22 cellular contexts compared by ENCODE assay signal in genomic region chr3:62369476-62369743, GRCh38. TPM values are rescaled to one million over a fixed set of nuclear protein-coding genes. Genes with fewer than 3 reads are reported as not detected.
DNase-seq lines count a peak whose midpoint lies in the region; ATAC-seq, FAIRE-seq and TF ChIP-seq lines count a peak whose summit lies in the region.
"Had no signal": no experiment of that assay in that cellular context is flagged by ENCODE, and none has a peak within 500 bp of the region (broad histone marks: within the 10 kb centered on the region; RNA-seq: fewer than 3 reads in every experiment).

No MANE protein-coding gene starts in this region.

- H3K27me3 Mint-ChIP-seq in GM23338 (ENCODE audit: insufficient read depth, low read depth, poor library complexity) (peaks cover 99% of the 10 kb centered on the region), neural progenitor cell (ENCODE audit: insufficient read depth, low read depth) (peaks cover 86% of the 10 kb centered on the region)

- no peaks in the 10 kb centered on the region for H3K36me3 Mint-ChIP-seq in GM23338 (ENCODE audit: low read depth)
- H3K36me3 Mint-ChIP-seq in neural progenitor cell: peaks cover 11% of the 10 kb centered on the region
- H3K36me3 Mint-ChIP-seq: mesothelial cell of epicardium; stimulated activated memory B cell treated with anti-CD40 and anti-IgM and Interleukin-4, amounts not matched to agents 10 μg/mL and 1 μg/mL and 100 μg/mL, for 72 hours had no signal

- H3K9ac ChIP-seq in H1 (replicated peaks in 1 of 4; ENCODE audit: extremely low read depth in 1 of 4, low read depth in 3 of 4, low read length in 3 of 4): no peak overlapping the region
- no peak overlapping the region for H3K9ac ChIP-seq in neural progenitor cell

- no peak overlapping the region for H3K56ac ChIP-seq in H1 (replicated peaks; ENCODE audit: insufficient read length, low read depth, low read length)

- no peak overlapping the region for H2BK120ac ChIP-seq in H1 (replicated peaks; ENCODE audit: low read depth, low read length)

- H3F3A ChIP-seq in GM23338 (replicated peaks; ENCODE audit: low read depth) (peaks cover 33% of the 10 kb centered on the region), neural progenitor cell (ENCODE audit: low read depth) (peaks cover 84% of the 10 kb centered on the region)

- H4K20me1 ChIP-seq in GM23338 (replicated peaks; ENCODE audit: insufficient read depth) (0 out of 2 replicates have a peak, but pooled peaks cover 4% of the 10 kb centered on the region), H1 (replicated peaks in 1 of 2; ENCODE audit: control insufficient read depth in 1 of 2, insufficient read depth in 2 of 2, low read length in 2 of 2) (peaks cover 2 to 12% of the 10 kb centered on the region in 2 experiments), neural progenitor cell (ENCODE audit: low read depth) (peaks cover 90% of the 10 kb centered on the region)

- H2AK5ac ChIP-seq in H1 (ENCODE audit: low read depth, low read length): no peak overlapping the region

- TF ChIP-seq EP300 in A549 (IDR thresholded peaks at IDR 0.05) (no peak), H1 (IDR thresholded peaks at IDR 0.05; ENCODE audit: borderline replicate concordance in 1 of 2, low read depth in 2 of 2, low read length in 2 of 2) (no peak)

- no peaks in the 10 kb centered on the region; the same call in 2 of the 3 replicates for H3K9me3 Mint-ChIP-seq in GM23338
- peaks cover 4% of the 10 kb centered on the region for H3K9me3 Mint-ChIP-seq in neural progenitor cell
- H3K9me3 Mint-ChIP-seq: CD4-positive, alpha-beta T cell; central memory CD8-positive, alpha-beta T cell; mesothelial cell of epicardium; stimulated activated memory B cell treated with anti-CD40 and anti-IgM and Interleukin-4, amounts not matched to agents 10 μg/mL and 1 μg/mL and 100 μg/mL, for 72 hours had no signal

- H3K36me3 ChIP-seq in GM23338 (ENCODE audit: insufficient read depth) (no peaks in the 10 kb centered on the region), H1 (ENCODE audit: control insufficient read depth in 2 of 4, insufficient read depth in 4 of 4, low read length in 3 of 4) (no peaks in the 10 kb centered on the region), neural progenitor cell (no peaks in the 10 kb centered on the region), HAP-1 (replicated peaks) (no peaks in the 10 kb centered on the region)
- H3K36me3 ChIP-seq: thyroid gland had no signal

- POLR2A ChIA-PET in A549 (lab: Yijun Ruan, JAX): no interaction called here
- POLR2A ChIA-PET in H1 (lab: Charles Lee; ENCODE audit: partially characterized antibody): interaction anchor here (0.8 to 4.6 kb wide), 2 partner anchors 10 to 12 kb away, joined by 3 to 26 read pairs; no protein-coding TSS in a partner anchor

- no peak overlapping the region for H3K18ac ChIP-seq in H1 (ENCODE audit: extremely low read depth, low read length)

- no peak overlapping the region for H4K5ac ChIP-seq in H1 (ENCODE audit: insufficient read length, low read depth, low read length)

- no peak overlapping the region for H3K14ac ChIP-seq in H1 (ENCODE audit: insufficient read length)

- H4K8ac ChIP-seq in H1 (ENCODE audit: extremely low read depth, insufficient read depth, low read length): no peak overlapping the region

- peaks cover 4% of the 10 kb centered on the region; the same call in 1 of the 2 replicates for H3K23me2 ChIP-seq in H1 (ENCODE audit: low read depth, low read length)

- no peak overlapping the region for H2BK20ac ChIP-seq in H1 (ENCODE audit: low read length)

- H3K4me3 ChIP-seq in A549 (no peak overlapping the region), GM23338 (peak overlapping the region; percentile 63), H1 (ENCODE audit: extremely low read depth in 1 of 4, insufficient read depth in 2 of 4, low read depth in 3 of 4, low read length in 4 of 4) (peak overlapping the region; percentile 46 to 60 (median 52)), neural progenitor cell (peak overlapping the region; percentile 8), HAP-1 (no peak overlapping the region)
- H3K4me3 ChIP-seq: thyroid gland had no signal

- H3K27ac ChIP-seq in A549 (no peak overlapping the region), GM23338 (ENCODE audit: low read depth) (no peak overlapping the region), H1 (ENCODE audit: low read depth, low read length) (no peak overlapping the region), neural progenitor cell (no peak overlapping the region)
- H3K27ac ChIP-seq: thyroid gland had no signal

- H3K4me3 Mint-ChIP-seq in GM23338 (peak overlapping the region; percentile 74), neural progenitor cell (peak overlapping the region; percentile 74)
- H3K4me3 Mint-ChIP-seq: CD4-positive, alpha-beta T cell; central memory CD8-positive, alpha-beta T cell; stimulated activated memory B cell treated with anti-CD40 and anti-IgM and Interleukin-4, amounts not matched to agents 10 μg/mL and 1 μg/mL and 100 μg/mL, for 72 hours had no signal

- peaks cover 100% of the 10 kb centered on the region for H3K27me3 ChIP-seq in GM23338 (ENCODE audit: insufficient read depth)
- peaks cover 87 to 100% (median 98%) of the 10 kb centered on the region in 4 experiments for H3K27me3 ChIP-seq in H1 (replicated peaks in 1 of 4; ENCODE audit: control insufficient read depth in 3 of 4, extremely low read depth in 1 of 4, insufficient read depth in 3 of 4, low read length in 3 of 4)
- peaks cover 96% of the 10 kb centered on the region for H3K27me3 ChIP-seq in neural progenitor cell
- H3K27me3 ChIP-seq in HAP-1 (ENCODE audit: low read depth): peaks cover 32% of the 10 kb centered on the region

- H3K4me1 Mint-ChIP-seq in GM23338 (peaks cover 75% of the 10 kb centered on the region), neural progenitor cell (peaks cover 60% of the 10 kb centered on the region)
- H3K4me1 Mint-ChIP-seq: central memory CD8-positive, alpha-beta T cell had no signal

- H3K23ac ChIP-seq in H1 (ENCODE audit: insufficient read length): no peak overlapping the region

- FAIRE-seq in A549 (lab: Jason Lieb, UNC): no peak
- no peak for FAIRE-seq in H1 (lab: Jason Lieb, UNC)
- FAIRE-seq: frontal cortex, small intestine had no signal

- TF ChIP-seq RAD21 in A549 (conservative IDR thresholded peaks at IDR 0.05 in 1 of 2, IDR thresholded peaks at IDR 0.05 in 1 of 2): no peak
- no peak for TF ChIP-seq RAD21 in H1 (IDR thresholded peaks at IDR 0.05 in 1 of 2, conservative IDR thresholded peaks at IDR 0.05 in 1 of 2; ENCODE audit: low read depth in 2 of 2, low read length in 2 of 2)

- no peak overlapping the region for H4K91ac ChIP-seq in H1 (replicated peaks; ENCODE audit: insufficient read length, low read length)

- DNase-seq in A549 (ENCODE audit: low read depth in 1 of 2, low spot score in 1 of 2) (no peak), GM23338 (ENCODE audit: low spot score) (no peak), H1 (ENCODE audit: low read depth in 1 of 2, low spot score in 2 of 2) (no peak), neural progenitor cell (ENCODE audit: low spot score) (no peak), COLO668 (lab: John Stamatoyannopoulos, UW; ENCODE audit: unreplicated experiment) (no peak), HAP-1 (ENCODE audit: low spot score in 2 of 2) (no peak)
- DNase-seq in effector CD8-positive, alpha-beta T cell (lab: John Stamatoyannopoulos, UW): no peak
- DNase-seq: activated CD4-positive, CD25-positive, alpha-beta regulatory T cell treated with anti-CD3 and anti-CD28 coated beads, Interleukin-2, amount 50 U/mL, for 72 hours; activated naive CD4-positive, alpha-beta T cell treated with anti-CD3 and anti-CD28 coated beads, Interleukin-2, amount 50 U/mL, for 16 hours; CD4-positive, alpha-beta T cell; KG1; left colon; small intestine; thyroid gland had no signal

- TF ChIP-seq CTCF in A549 (IDR thresholded peaks at IDR 0.05) (no peak), GM23338 (conservative IDR thresholded peaks at IDR 0.05; ENCODE audit: low read depth in 2 of 2) (no peak), H1 (IDR thresholded peaks at IDR 0.05; ENCODE audit: control extremely low read depth in 1 of 3, insufficient read depth in 1 of 3, low read depth in 1 of 3, low read length in 3 of 3) (no peak), neural progenitor cell (IDR thresholded peaks at IDR 0.05) (no peak)

- H3K4ac ChIP-seq in H1 (replicated peaks; ENCODE audit: insufficient read length, low read depth, low read length): no peak overlapping the region

- peak overlapping the region; percentile 94 for H2AFZ ChIP-seq in GM23338
- no peak overlapping the region for H2AFZ ChIP-seq in H1 (ENCODE audit: low read length)
- no peak overlapping the region for H2AFZ ChIP-seq in neural progenitor cell (replicated peaks)

- in situ Hi-C loops in HAP-1 (cut with MboI; ENCODE audit: low sequenced_read_pairs): no loop called here

- H3K79me1 ChIP-seq in H1 (ENCODE audit: low read depth, low read length): no peaks in the 10 kb centered on the region

- H3K4me1 ChIP-seq in A549 (0 out of 3 replicates have a peak, but pooled peaks cover 3% of the 10 kb centered on the region), GM23338 (ENCODE audit: insufficient read depth) (peaks cover 81% of the 10 kb centered on the region), H1 (replicated peaks in 1 of 4; ENCODE audit: control insufficient read depth in 3 of 4, insufficient read depth in 4 of 4, low read length in 3 of 4) (peaks cover 18 to 65% (median 42%) of the 10 kb centered on the region in 4 experiments), neural progenitor cell (peaks cover 76% of the 10 kb centered on the region), HAP-1 (peaks cover 20% of the 10 kb centered on the region)

- H3K9me3 ChIP-seq in A549: no peaks in the 10 kb centered on the region
- H3K9me3 ChIP-seq in H1 (ENCODE audit: insufficient read depth in 2 of 2, low read depth in 1 of 2, low read length in 1 of 2): no peaks in the 10 kb centered on the region; a peak in 1 of 4 replicates
- H3K9me3 ChIP-seq in neural progenitor cell (ENCODE audit: low read depth): no peaks in the 10 kb centered on the region
- peaks cover 6% of the 10 kb centered on the region; the same call in 1 of the 2 replicates for H3K9me3 ChIP-seq in HAP-1
- H3K9me3 ChIP-seq: thyroid gland had no signal

- ATAC-seq in A549 (no peak), GM23338 (no peak), HG03378 (IDR thresholded peaks at IDR 0.05; ENCODE audit: unreplicated experiment) (no peak)
- ATAC-seq: left colon; stimulated activated memory B cell treated with anti-CD40 and anti-IgM and Interleukin-4, amounts not matched to agents 10 μg/mL and 1 μg/mL and 100 μg/mL, for 72 hours had no signal

- WGBS in A549 (ENCODE audit: missing lambda C conversion rate): 63% methylated on average over 11 of the region's 12 CpGs
- 6% methylated on average over 12 of the region's 12 CpGs; no CpG with 5 or more reads in 1 of the 2 experiments for WGBS in H1 (ENCODE audit: extremely low coverage in 1 of 2, insufficient coverage in 1 of 2, insufficient read length in 1 of 2, insufficient replicate concordance in 2 of 2, low coverage in 1 of 2, low lambda C conversion rate in 2 of 2, missing lambda C conversion rate in 1 of 2), 2 experiments

- H3K27ac Mint-ChIP-seq in GM23338 (no peak overlapping the region), neural progenitor cell (no peak overlapping the region)
- H3K27ac Mint-ChIP-seq: CD4-positive, alpha-beta T cell; mesothelial cell of epicardium; nephron; stimulated activated memory B cell treated with anti-CD40 and anti-IgM and Interleukin-4, amounts not matched to agents 10 μg/mL and 1 μg/mL and 100 μg/mL, for 72 hours had no signal

- no peak overlapping the region for H2BK15ac ChIP-seq in H1 (ENCODE audit: low read length)

- CTCF ChIA-PET in A549 (lab: Yijun Ruan, JAX) (no interaction called here), H1 (lab: Charles Lee; ENCODE audit: partially characterized antibody) (interaction anchor here (0.6 to 3.3 kb wide), 12 partner anchors 8 to 880 kb away, joined by 3 to 20 read pairs (median 4); no protein-coding TSS in a partner anchor)

- no peak overlapping the region for H2BK12ac ChIP-seq in H1 (ENCODE audit: low read depth, low read length)

- H3K9me2 ChIP-seq in GM23338 (ENCODE audit: insufficient read depth): no peaks in the 10 kb centered on the region

- H3K4me2 ChIP-seq in A549 (peak overlapping the region; percentile 66), GM23338 (peak overlapping the region; percentile 80), H1 (ENCODE audit: insufficient read depth in 1 of 2, low read depth in 2 of 2, low read length in 2 of 2) (peak overlapping the region; percentile 73 to 90), neural progenitor cell (peak overlapping the region; percentile 81)

- no peaks in the 10 kb centered on the region for H3K79me2 ChIP-seq in GM23338 (replicated peaks; ENCODE audit: insufficient read depth)
- no peaks in the 10 kb centered on the region for H3K79me2 ChIP-seq in H1 (ENCODE audit: control insufficient read depth in 1 of 2, insufficient read depth in 2 of 2, low read length in 2 of 2)
- H3K79me2 ChIP-seq in neural progenitor cell (ENCODE audit: low read depth): no peaks in the 10 kb centered on the region

- H2BK5ac ChIP-seq in H1 (ENCODE audit: low read depth, low read length): no peak overlapping the region

- TF ChIP-seq POLR2A in A549 (IDR thresholded peaks at IDR 0.05; ENCODE audit: low read length) (no peak), H1 (IDR thresholded peaks at IDR 0.05; ENCODE audit: control extremely low read depth in 1 of 2, low read depth in 2 of 2, low read length in 2 of 2) (no peak)

RNA-seq across cellular contexts. Expression of gene FEZF2, which starts 3.9 kb away (rescaled TPM):
- polyA plus RNA-seq in A549 (2011; rRNA removed): not detected in 2 replicates
- polyA plus RNA-seq in A549 (2012; cell fraction: cytosol; rRNA removed): not detected in 2 replicates
- polyA plus RNA-seq in A549 (2012; cell fraction: nucleus; rRNA removed): not detected in 2 replicates
- polyA plus RNA-seq in A549 (2017; fragmentation: RNase III; extraction: RNeasy Plus Mini Kit Qiagen cat#74134 plus additional on column Dnase treatment): not detected in 3 replicates
- not detected in 2 replicates for polyA minus RNA-seq in A549 (2011; rRNA and poly(A)+ RNA removed)
- total RNA-seq in GM23338 (2014; rRNA removed; shearing (Covaris generic)): 0.50 TPM in 1 of 2 replicates, not detected in the other
- 0.10 TPM in 1 of 2 replicates, not detected in the other for polyA plus RNA-seq in GM23338 (2016; fragmentation: Nextera tagmentation; extraction: Ambion mirVana)
- not detected in 2 replicates for total RNA-seq in H1 (2021; fragmentation: NEBNext Ultra II Directional; extraction: Animal tissue kit (Norgen Biotek cat#: 25700))
- polyA plus RNA-seq in H1 (2011; rRNA removed): 0.06 and 0.11 TPM in 2 replicates
- 0.17 TPM for polyA plus RNA-seq in H1 (2011; cell fraction: cytosol; rRNA removed)
- 0.23 TPM for polyA plus RNA-seq in H1 (2011; cell fraction: nucleus; rRNA removed)
- polyA plus RNA-seq in H1 (2012, experiment 1 of 2): 0.13 TPM in 1 of 4 replicates, not detected in the others
- polyA plus RNA-seq in H1 (2012, experiment 2 of 2): 0.08 TPM
- not detected for polyA plus RNA-seq in H1 (2013, experiment 1 of 2)
- not detected for polyA plus RNA-seq in H1 (2013, experiment 2 of 2)
- not detected in 2 replicates for polyA minus RNA-seq in H1 (2011; rRNA and poly(A)+ RNA removed)
- polyA minus RNA-seq in H1 (2011; cell fraction: cytosol; rRNA and poly(A)+ RNA removed): not detected
- not detected for polyA minus RNA-seq in H1 (2011; cell fraction: nucleus; rRNA and poly(A)+ RNA removed)
- 7.6 and 9.1 TPM in 2 replicates for total RNA-seq in neural progenitor cell (ENCODE audit: low replicate concordance)
- total RNA-seq: CD4-positive, alpha-beta T cell; left colon; mesothelial cell of epicardium; posterior vena cava; thyroid gland had no signal
- polyA plus RNA-seq: esophagus, small intestine had no signal

Comparison
In these comparisons a context has a peak if more than half of its experiments do, and no peak if none do; other contexts are left out.
1. H3K4me3 ChIP-seq: peak in GM23338 (single experiment), H1 (4 of 4) and neural progenitor cell (single experiment); none in A549 (single experiment) and HAP-1 (single experiment).
2. Of the 18 proteins assayed by ChIP-seq in both H1 and A549: peak only in H1: E2F6 and RNF2; only in A549: none; in both: none; in neither: 16.
3. Peak in every context shown above with its lines, with median percentiles within 50 percentile points of each other: H3K4me2 ChIP-seq.